17 cellular contexts compared by ENCODE assay signal in the genomic region with DNA sequence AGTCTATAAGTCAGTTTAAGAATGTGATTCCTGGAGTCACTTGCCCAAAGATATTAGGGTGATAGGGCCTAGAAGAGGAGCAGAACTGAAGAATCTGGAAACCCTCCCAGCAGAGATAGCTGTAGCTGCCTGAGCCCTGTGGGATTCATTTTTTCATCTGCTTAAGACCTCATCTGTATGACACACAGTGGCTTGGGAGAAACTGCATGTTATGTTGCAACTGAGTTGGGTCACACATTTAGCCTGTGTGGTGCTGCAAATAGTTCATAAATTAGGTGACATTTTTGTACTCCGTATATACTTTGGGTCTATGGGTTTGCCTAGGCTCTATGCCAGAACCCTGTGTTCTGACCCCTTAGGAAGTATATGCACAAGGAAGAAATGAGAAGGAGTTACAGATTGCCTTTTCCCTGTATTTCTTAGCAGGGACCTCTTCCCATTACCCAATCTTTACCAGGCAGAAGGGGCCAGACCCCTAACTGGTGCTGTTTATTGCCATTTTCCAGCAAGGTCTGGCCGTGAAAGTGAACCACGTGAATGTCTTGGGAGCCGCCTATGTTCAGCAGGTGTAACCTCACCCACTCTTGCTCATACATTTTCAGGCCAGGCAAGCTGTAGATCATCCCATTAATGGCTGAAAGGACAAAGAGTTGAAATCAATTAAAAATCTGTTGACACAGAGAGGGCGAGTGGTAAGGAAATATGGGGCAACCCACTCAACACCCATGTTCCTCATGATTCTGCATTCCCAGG. TPM values are rescaled to one million over a fixed set of nuclear protein-coding genes. Genes with fewer than 3 reads are reported as not detected.
A peak's percentile ranks its signal among the peaks of the same experiment; 100 is the strongest.
DNase-seq lines count a peak whose midpoint lies in the region; ATAC-seq and TF ChIP-seq lines count a peak whose summit lies in the region.
"Had no signal": no experiment of that assay in that cellular context is flagged by ENCODE, and none has a peak within 500 bp of the region (broad histone marks: within the 10 kb centered on the region; RNA-seq: fewer than 3 reads in every experiment).

No MANE protein-coding gene starts in this region.

- 87% methylated on average over 5 of the region's 5 CpGs for WGBS in right cardiac atrium
- 82 to 86% methylated on average over 5 of the region's 5 CpGs for WGBS in aorta, 2 donors

- no peak overlapping the region for H3K4me3 ChIP-seq in right cardiac atrium (ENCODE audit: low read length)
- H3K4me3 ChIP-seq in right atrium auricular region: no peak overlapping the region
- H3K4me3 ChIP-seq in aorta (ENCODE audit: low read length in 2 of 2): no peak overlapping the region
- H3K4me3 ChIP-seq: BLaER1, Peyer's patch, spleen had no signal

- H3K4me1 ChIP-seq in right cardiac atrium (ENCODE audit: control insufficient read depth, insufficient read depth, low read length) (peaks cover 2% of the 10 kb centered on the region), right atrium auricular region (peaks cover 0 to 5% of the 10 kb centered on the region in 2 donors), aorta (ENCODE audit: control insufficient read depth in 1 of 2, insufficient read depth in 2 of 2, low read length in 2 of 2) (no peaks in the 10 kb centered on the region)
- H3K4me1 ChIP-seq: BLaER1 had no signal

- no peaks in the 10 kb centered on the region for H3K9me3 Mint-ChIP-seq in WTC11
- H3K9me3 Mint-ChIP-seq in naive thymus-derived CD8-positive, alpha-beta T cell: no peaks in the 10 kb centered on the region
- H3K9me3 Mint-ChIP-seq: activated T-helper 2 cell treated with anti-CD3 and anti-CD28 coated beads, Interferon-gamma antibody, Interleukin-2, Interleukin-4, amounts not matched to agents 10 μg/mL and 5 μg/mL and 100 μg/mL, durations not matched to agents 14 hours and 24 hours and 36 hours had no signal

- peak overlapping the region; percentile 95 for H3K27ac Mint-ChIP-seq in WTC11
- no peak overlapping the region for H3K27ac Mint-ChIP-seq in naive thymus-derived CD8-positive, alpha-beta T cell
- H3K27ac Mint-ChIP-seq: activated T-helper 2 cell treated with anti-CD3 and anti-CD28 coated beads, Interferon-gamma antibody, Interleukin-2, Interleukin-4, amounts not matched to agents 10 μg/mL and 5 μg/mL and 100 μg/mL, durations not matched to agents 14 hours and 24 hours and 36 hours had no signal

- no peaks in the 10 kb centered on the region for H3K36me3 Mint-ChIP-seq in WTC11
- peaks cover 0 to 4% (median 0%) of the 10 kb centered on the region in 3 donors for H3K36me3 Mint-ChIP-seq in naive thymus-derived CD8-positive, alpha-beta T cell

- CTCF ChIA-PET in WTC11 (lab: Charles Lee): interaction anchor here (2.9 kb wide), 1 partner anchor 42 kb away, joined by 13 read pairs; a partner anchor contains a TSS

- TF ChIP-seq CTCF in right atrium auricular region (IDR thresholded peaks at IDR 0.05) (no peak), WTC11 (IDR thresholded peaks at IDR 0.05) (no peak)

- no peaks in the 10 kb centered on the region for H3K27me3 Mint-ChIP-seq in WTC11 (ENCODE audit: low read depth)
- peaks cover 0 to 13% (median 0%) of the 10 kb centered on the region in 5 donors for H3K27me3 Mint-ChIP-seq in naive thymus-derived CD8-positive, alpha-beta T cell

- POLR2A ChIA-PET in WTC11 (lab: Charles Lee): interaction anchor here (2.2 kb wide), 1 partner anchor 42 kb away, joined by 15 read pairs; a partner anchor contains a TSS
- POLR2A ChIA-PET in naive thymus-derived CD8-positive, alpha-beta T cell (lab: Charles Lee): no interaction called here

- intact Hi-C loops in right cardiac atrium (cut with DNase I) (no loop called here), left colon (cut with DNase I, micrococcal nuclease) (no loop called here), aorta (cut with DNase I) (no loop called here)

- H3K9me3 ChIP-seq in right cardiac atrium (ENCODE audit: control insufficient read depth, low read length): no peaks in the 10 kb centered on the region
- no peaks in the 10 kb centered on the region for H3K9me3 ChIP-seq in right atrium auricular region
- no peaks in the 10 kb centered on the region for H3K9me3 ChIP-seq in aorta (ENCODE audit: control insufficient read depth, low read length)
- H3K9me3 ChIP-seq: BLaER1, Peyer's patch, spleen had no signal

- no peak overlapping the region for H3K4me3 Mint-ChIP-seq in WTC11
- no peak overlapping the region for H3K4me3 Mint-ChIP-seq in naive thymus-derived CD8-positive, alpha-beta T cell

- no peak overlapping the region for H3K27ac ChIP-seq in right cardiac atrium (ENCODE audit: low read length)
- H3K27ac ChIP-seq in right atrium auricular region: peak overlapping the region in 1 of 2 donors; percentile 6
- no peak overlapping the region for H3K27ac ChIP-seq in aorta (ENCODE audit: low read depth in 1 of 2, low read length in 2 of 2)
- H3K27ac ChIP-seq: BLaER1, spleen had no signal

- peaks cover 32% of the 10 kb centered on the region for H3K4me1 Mint-ChIP-seq in WTC11
- peaks cover 0 to 12% (median 2%) of the 10 kb centered on the region in 4 donors for H3K4me1 Mint-ChIP-seq in naive thymus-derived CD8-positive, alpha-beta T cell

- ATAC-seq in right cardiac atrium (peak; percentile 51 to 64), WTC11 (no peak; the same call in 1 of the 2 replicates), left colon (peak; percentile 69), aorta (ENCODE audit: low FRiP score) (peak; percentile 57), HG03469 (IDR thresholded peaks at IDR 0.05; ENCODE audit: unreplicated experiment) (no peak)
- ATAC-seq in naive thymus-derived CD8-positive, alpha-beta T cell: no peak
- ATAC-seq: activated CD4-positive, CD25-positive, alpha-beta regulatory T cell treated with anti-CD3 and anti-CD28 coated beads, Interleukin-2, amount 50 U/mL, for 24 hours had no signal

- H3K27me3 ChIP-seq in right cardiac atrium (ENCODE audit: control insufficient read depth, insufficient read depth) (no peaks in the 10 kb centered on the region), right atrium auricular region (no peaks in the 10 kb centered on the region), aorta (ENCODE audit: control insufficient read depth in 1 of 2, insufficient read depth in 2 of 2, low read length in 1 of 2) (no peaks in the 10 kb centered on the region)
- H3K27me3 ChIP-seq: BLaER1, Peyer's patch, spleen had no signal

- H3K36me3 ChIP-seq in right atrium auricular region: no peaks in the 10 kb centered on the region
- no peaks in the 10 kb centered on the region for H3K36me3 ChIP-seq in aorta (ENCODE audit: control insufficient read depth in 1 of 2, insufficient read depth in 2 of 2, low read length in 1 of 2)
- H3K36me3 ChIP-seq: BLaER1, Peyer's patch had no signal

- no peak for DNase-seq in right cardiac atrium
- DNase-seq in right atrium auricular region (ENCODE audit: low spot score): no peak
- DNase-seq in WTC11 (ENCODE audit: low spot score): no peak
- DNase-seq in left colon: peak; percentile 14 to 50
- DNase-seq in aorta: no peak
- no peak for DNase-seq in naive thymus-derived CD8-positive, alpha-beta T cell
- no peak for DNase-seq in NCI-H446 (lab: John Stamatoyannopoulos, UW)
- DNase-seq: central memory CD4-positive, alpha-beta T cell; glutamatergic neuron; HCEC 1CT; NCI-H1092 treated with DMSO at 0.1 percent for 48 hours; spleen had no signal

TF ChIP-seq in WTC11, 78 proteins besides CTCF, POLR2A, EP300 and RAD21 (continues in another document):
- TF ChIP-seq ZNF423 (CRISPR knock-in tag; IDR thresholded peaks at IDR 0.05): no peak
- no peak for TF ChIP-seq GRHL2 (CRISPR knock-in tag; IDR thresholded peaks at IDR 0.05; ENCODE audit: insufficient replicate concordance, severe bottlenecking)
- TF ChIP-seq, protein P1, sequence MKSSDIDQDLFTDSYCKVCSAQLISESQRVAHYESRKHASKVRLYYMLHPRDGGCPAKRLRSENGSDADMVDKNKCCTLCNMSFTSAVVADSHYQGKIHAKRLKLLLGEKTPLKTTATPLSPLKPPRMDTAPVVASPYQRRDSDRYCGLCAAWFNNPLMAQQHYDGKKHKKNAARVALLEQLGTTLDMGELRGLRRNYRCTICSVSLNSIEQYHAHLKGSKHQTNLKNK (CRISPR knock-in tag; IDR thresholded peaks at IDR 0.05): no peak
- TF ChIP-seq, protein P2, sequence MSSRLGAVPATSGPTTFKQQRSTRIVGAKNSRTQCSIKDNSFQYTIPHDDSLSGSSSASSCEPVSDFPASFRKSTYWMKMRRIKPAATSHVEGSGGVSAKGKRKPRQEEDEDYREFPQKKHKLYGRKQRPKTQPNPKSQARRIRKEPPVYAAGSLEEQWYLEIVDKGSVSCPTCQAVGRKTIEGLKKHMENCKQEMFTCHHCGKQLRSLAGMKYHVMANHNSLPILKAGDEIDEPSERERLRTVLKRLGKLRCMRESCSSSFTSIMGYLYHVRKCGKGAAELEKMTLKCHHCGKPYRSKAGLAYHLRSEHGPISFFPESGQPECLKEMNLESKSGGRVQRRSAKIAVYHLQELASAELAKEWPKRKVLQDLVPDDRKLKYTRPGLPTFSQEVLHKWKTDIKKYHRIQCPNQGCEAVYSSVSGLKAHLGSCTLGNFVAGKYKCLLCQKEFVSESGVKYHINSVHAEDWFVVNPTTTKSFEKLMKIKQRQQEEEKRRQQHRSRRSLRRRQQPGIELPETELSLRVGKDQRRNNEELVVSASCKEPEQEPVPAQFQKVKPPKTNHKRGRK (CRISPR knock-in tag; IDR thresholded peaks at IDR 0.05; ENCODE audit: borderline replicate concordance): no peak

RNA-seq across cellular contexts. Expression of a gene that starts 41.9 kb away (rescaled TPM):
- total RNA-seq in right cardiac atrium: 10 to 100 TPM; 11.2 to 26.5 (median 15.4) TPM
- polyA plus RNA-seq in right cardiac atrium: 26.2 TPM
- 10 to 100 TPM; 23.5 to 24.1 TPM for total RNA-seq in right atrium auricular region
- 14.6 to 15.8 TPM (median 14.7 TPM) in 3 replicates for total RNA-seq in WTC11 (2021)
- 1 to 10 TPM; 7.3 to 8.4 TPM for total RNA-seq in left colon
- 10 to 100 TPM in 1 of 2 donors, 1 to 10 TPM in 1; 8.7 to 26.9 TPM for total RNA-seq in aorta
- 1 to 10 TPM; 3.5 to 8.1 TPM for polyA plus RNA-seq in aorta
- 1 to 10 TPM; 5.4 TPM for total RNA-seq in naive thymus-derived CD8-positive, alpha-beta T cell
- polyA plus RNA-seq in naive thymus-derived CD8-positive, alpha-beta T cell: under 1 TPM; 0.19 to 0.29 (median 0.24) TPM

RNA-seq across cellular contexts. Expression of a gene that starts 58.6 kb away (rescaled TPM):
- total RNA-seq in right cardiac atrium (10 to 100 TPM in 2 of 4 donors, 1 to 10 TPM in 2; 4.0 to 16.5 (median 8.7) TPM), right atrium auricular region (10 to 100 TPM in 1 of 2 donors, 1 to 10 TPM in 1; 4.9 to 55.5 TPM), WTC11 (2021) (0.20 to 0.21 TPM (median 0.21 TPM) in 3 replicates), left colon (1 to 10 TPM; 1.2 TPM), aorta (1 to 10 TPM in 1 of 2 donors, under 1 TPM in 1; 0.48 to 1.4 TPM)
- polyA plus RNA-seq in right cardiac atrium (6.8 TPM), aorta (1 to 10 TPM; 1.0 to 3.5 TPM)
- total RNA-seq in naive thymus-derived CD8-positive, alpha-beta T cell: under 1 TPM; 0.16 to 0.19 TPM
- under 1 TPM in 2 of 3 donors, not detected in 1; 0.23 to 0.91 TPM for polyA plus RNA-seq in naive thymus-derived CD8-positive, alpha-beta T cell

Comparison
In these comparisons a context has a peak if more than half of its experiments do, and no peak if none do; other contexts are left out.
1. ATAC-seq: peak in right cardiac atrium (2 of 2), left colon (single experiment) and aorta (single experiment); none in WTC11 (single experiment), HG03469 (single experiment) and naive thymus-derived CD8-positive, alpha-beta T cell (0 of 2).
2. DNase-seq: peak in left colon (2 of 2); none in right cardiac atrium (0 of 3), right atrium auricular region (single experiment), WTC11 (single experiment), aorta (0 of 2), naive thymus-derived CD8-positive, alpha-beta T cell (0 of 10) and NCI-H446 (0 of 2).